1 cellular context compared by ENCODE assay signal in genomic region chr16:27867122-27868110, GRCh38.
TF ChIP-seq lines count a peak whose summit lies in the region.

No MANE protein-coding gene starts in this region.

TF ChIP-seq in HepG2, 621 proteins besides CTCF, POLR2A, EP300 and RAD21 (continued from another document and continues in another):
- TF ChIP-seq ZNF142 (CRISPR knock-in tag; IDR thresholded peaks at IDR 0.05) (no peak), HNF4G (IDR thresholded peaks at IDR 0.05; ENCODE audit: borderline replicate concordance, low read depth, low read length) (no peak), HNF4G (CRISPR knock-in tag; IDR thresholded peaks at IDR 0.05; ENCODE audit: borderline replicate concordance, low read depth) (no peak), MXD4 (CRISPR knock-in tag; IDR thresholded peaks at IDR 0.05) (no peak), TOE1 (CRISPR knock-in tag; IDR thresholded peaks at IDR 0.05) (no peak), MYC (CRISPR knock-in tag; IDR thresholded peaks at IDR 0.05; ENCODE audit: borderline replicate concordance) (no peak), HCFC1 (IDR thresholded peaks at IDR 0.05; ENCODE audit: low read depth, low read length) (no peak), ZBTB44 (CRISPR knock-in tag; IDR thresholded peaks at IDR 0.05) (no peak), ZNF746 (CRISPR knock-in tag; IDR thresholded peaks at IDR 0.05) (no peak), HNF1B (CRISPR knock-in tag; IDR thresholded peaks at IDR 0.05) (no peak), GZF1 (CRISPR knock-in tag; IDR thresholded peaks at IDR 0.05) (no peak), RARA (CRISPR knock-in tag; IDR thresholded peaks at IDR 0.05) (no peak), CEBPZ (IDR thresholded peaks at IDR 0.05; ENCODE audit: low read length) (no peak), DNMT1 (CRISPR knock-in tag; IDR thresholded peaks at IDR 0.05) (no peak), ZNF772 (CRISPR knock-in tag; IDR thresholded peaks at IDR 0.05) (no peak), NCOA5 (CRISPR knock-in tag; IDR thresholded peaks at IDR 0.05) (no peak), MTA1 (CRISPR knock-in tag; IDR thresholded peaks at IDR 0.05; ENCODE audit: borderline replicate concordance) (no peak), POLR2AphosphoS5 (IDR thresholded peaks at IDR 0.05; ENCODE audit: low read depth, low read length) (no peak), ZNF274 (CRISPR knock-in tag; IDR thresholded peaks at IDR 0.05) (no peak), ZNF75D (CRISPR knock-in tag; IDR thresholded peaks at IDR 0.05; ENCODE audit: borderline replicate concordance) (no peak), HNRNPLL (IDR thresholded peaks at IDR 0.05; ENCODE audit: low read depth, low read length, poor library complexity, severe bottlenecking) (no peak), KIAA2018 (CRISPR knock-in tag; IDR thresholded peaks at IDR 0.05; ENCODE audit: borderline replicate concordance) (no peak), KLF9 (CRISPR knock-in tag; IDR thresholded peaks at IDR 0.05; ENCODE audit: low read depth) (no peak), FOXK2 (IDR thresholded peaks at IDR 0.05) (no peak), FUBP1 (CRISPR knock-in tag; IDR thresholded peaks at IDR 0.05; ENCODE audit: borderline replicate concordance) (no peak), TAF15 (IDR thresholded peaks at IDR 0.05; ENCODE audit: low read depth, low read length, poor library complexity, severe bottlenecking) (no peak), FOXP1 (IDR thresholded peaks at IDR 0.05) (no peak), FOXP1 (CRISPR knock-in tag; IDR thresholded peaks at IDR 0.05) (no peak), NKX3-1 (CRISPR knock-in tag; IDR thresholded peaks at IDR 0.05) (no peak), SKI (IDR thresholded peaks at IDR 0.05; ENCODE audit: partially characterized antibody) (no peak), CREM (IDR thresholded peaks at IDR 0.05) (no peak), CREM (CRISPR knock-in tag; IDR thresholded peaks at IDR 0.05) (no peak), ZNF143 (CRISPR knock-in tag; IDR thresholded peaks at IDR 0.05) (peak; percentile 79), CBFB (CRISPR knock-in tag; IDR thresholded peaks at IDR 0.05) (no peak), ZNF776 (CRISPR knock-in tag; IDR thresholded peaks at IDR 0.05) (no peak; the same call in 1 of the 2 replicates), ZBTB33 (CRISPR knock-in tag; IDR thresholded peaks at IDR 0.05) (0 out of 2 replicates have a peak, but pooled peaks have one; percentile 27)
